ENCODE assay signal across 23 cellular contexts in the genomic region with DNA sequence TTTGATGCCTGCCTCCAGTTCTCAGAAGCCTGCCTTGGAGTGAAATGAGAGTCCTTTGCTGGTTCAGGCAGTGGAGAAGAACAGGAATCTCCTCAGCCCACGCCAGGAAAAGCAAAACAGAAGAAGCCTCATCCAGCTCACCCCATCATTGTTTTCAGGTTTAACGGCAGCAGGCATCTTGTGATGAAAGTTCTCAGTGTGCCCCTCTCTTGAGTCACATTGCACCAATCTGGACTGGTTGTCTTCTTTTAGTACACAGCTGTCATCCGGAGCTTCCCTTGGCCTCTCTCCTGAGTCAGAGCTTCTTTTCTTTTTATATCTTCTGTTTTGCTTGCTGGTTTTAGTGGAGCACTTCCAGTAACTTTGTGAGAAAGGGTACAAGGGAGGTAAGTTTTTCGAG. TPM values are rescaled to one million over a fixed set of nuclear protein-coding genes. Genes with fewer than 3 reads are reported as not detected.
"Had no signal": no experiment of that assay in that cellular context is flagged by ENCODE, and none has a peak within 500 bp of the region (broad histone marks: within the 10 kb centered on the region; RNA-seq: fewer than 3 reads in every experiment).

No MANE protein-coding gene starts in this region.

- H3K27me3 ChIP-seq: esophagus muscularis mucosa, suprapubic skin, transverse colon, uterus had no signal

- H3K4me3 ChIP-seq: breast epithelium, coronary artery, esophagus muscularis mucosa, suprapubic skin, transverse colon, uterus had no signal

- H3K36me3 ChIP-seq: breast epithelium, esophagus muscularis mucosa, suprapubic skin, transverse colon, uterus had no signal

- H3K27ac Mint-ChIP-seq: activated naive CD8-positive, alpha-beta T cell treated with anti-CD3 and anti-CD28 coated beads for 36 hours; activated T-cell treated with anti-CD3 and anti-CD28 coated beads, Interleukin-2, amount 50 U/mL, for 24 hours; activated T-helper 17 cell treated with anti-CD3 and anti-CD28 coated beads, Interleukin-2, amount 50 U/mL, for 72 hours; memory B cell; naive B cell; stimulated activated effector memory CD8-positive, alpha-beta T cell treated with anti-CD3 and anti-CD28 coated beads, Interleukin-12 subunit alpha, Interleukin-12 subunit beta, amount 100 ng/mL, for 72 hours; stimulated activated naive CD8-positive, alpha-beta T cell treated with anti-CD3 and anti-CD28 coated beads, Interleukin-15, amount 100 ng/mL, for 72 hours; WTC11 had no signal

- ATAC-seq: activated T-helper 17 cell treated with anti-CD3 and anti-CD28 coated beads, Interleukin-2, amount 50 U/mL, for 72 hours; stimulated activated effector memory CD8-positive, alpha-beta T cell treated with anti-CD3 and anti-CD28 coated beads, Interleukin-12 subunit alpha, Interleukin-12 subunit beta, amount 100 ng/mL, for 72 hours; stimulated activated naive CD8-positive, alpha-beta T cell treated with anti-CD3 and anti-CD28 coated beads, Interleukin-15, amount 100 ng/mL, for 72 hours; WTC11 had no signal

- H3K27ac ChIP-seq: breast epithelium, coronary artery, esophagus muscularis mucosa, suprapubic skin, transverse colon, uterus had no signal

- H3K4me3 Mint-ChIP-seq: activated naive CD8-positive, alpha-beta T cell treated with anti-CD3 and anti-CD28 coated beads for 36 hours; activated T-cell treated with anti-CD3 and anti-CD28 coated beads, Interleukin-2, amount 50 U/mL, for 24 hours; activated T-helper 17 cell treated with anti-CD3 and anti-CD28 coated beads, Interleukin-2, amount 50 U/mL, for 72 hours; memory B cell; naive B cell; stimulated activated effector memory CD8-positive, alpha-beta T cell treated with anti-CD3 and anti-CD28 coated beads, Interleukin-12 subunit alpha, Interleukin-12 subunit beta, amount 100 ng/mL, for 72 hours; stimulated activated naive CD8-positive, alpha-beta T cell treated with anti-CD3 and anti-CD28 coated beads, Interleukin-15, amount 100 ng/mL, for 72 hours; WTC11 had no signal

- DNase-seq: activated CD8-positive, alpha-beta memory T cell treated with anti-CD3 and anti-CD28 coated beads, Interleukin-2, amount 50 U/mL, for 4 hours; activated naive CD8-positive, alpha-beta T cell treated with anti-CD3 and anti-CD28 coated beads for 36 hours; activated T-cell treated with anti-CD3 and anti-CD28 coated beads, Interleukin-2, amount 50 U/mL, for 24 hours; cerebellar nuclear complex; islet precursor cell; left cardiac atrium; naive B cell; nucleus accumbens; retina; stimulated activated CD4-positive, alpha-beta T cell treated with anti-CD3 and anti-CD28 coated beads, Interleukin-12 subunit alpha, Interleukin-12 subunit beta, amount 100 ng/mL, for 4 hours; stimulated activated naive CD8-positive, alpha-beta T cell treated with anti-CD3 and anti-CD28 coated beads, Interleukin-15, amount 100 ng/mL, for 72 hours; T-helper 9 cell; transverse colon; uterus had no signal

- H3K9me3 ChIP-seq: breast epithelium, esophagus muscularis mucosa, suprapubic skin, transverse colon, uterus had no signal

- H3K36me3 Mint-ChIP-seq: activated naive CD8-positive, alpha-beta T cell treated with anti-CD3 and anti-CD28 coated beads for 36 hours; memory B cell; naive B cell; stimulated activated effector memory CD8-positive, alpha-beta T cell treated with anti-CD3 and anti-CD28 coated beads, Interleukin-12 subunit alpha, Interleukin-12 subunit beta, amount 100 ng/mL, for 72 hours; WTC11 had no signal

- H3K4me1 Mint-ChIP-seq: activated naive CD8-positive, alpha-beta T cell treated with anti-CD3 and anti-CD28 coated beads for 36 hours; activated T-helper 17 cell treated with anti-CD3 and anti-CD28 coated beads, Interleukin-2, amount 50 U/mL, for 72 hours; memory B cell; stimulated activated effector memory CD8-positive, alpha-beta T cell treated with anti-CD3 and anti-CD28 coated beads, Interleukin-12 subunit alpha, Interleukin-12 subunit beta, amount 100 ng/mL, for 72 hours; stimulated activated naive CD8-positive, alpha-beta T cell treated with anti-CD3 and anti-CD28 coated beads, Interleukin-15, amount 100 ng/mL, for 72 hours had no signal

- H3K4me1 ChIP-seq: breast epithelium, esophagus muscularis mucosa, suprapubic skin, transverse colon, uterus had no signal

- H3K9me3 Mint-ChIP-seq: activated naive CD8-positive, alpha-beta T cell treated with anti-CD3 and anti-CD28 coated beads for 36 hours; activated T-cell treated with anti-CD3 and anti-CD28 coated beads, Interleukin-2, amount 50 U/mL, for 24 hours; activated T-helper 17 cell treated with anti-CD3 and anti-CD28 coated beads, Interleukin-2, amount 50 U/mL, for 72 hours; memory B cell; naive B cell; stimulated activated effector memory CD8-positive, alpha-beta T cell treated with anti-CD3 and anti-CD28 coated beads, Interleukin-12 subunit alpha, Interleukin-12 subunit beta, amount 100 ng/mL, for 72 hours; stimulated activated naive CD8-positive, alpha-beta T cell treated with anti-CD3 and anti-CD28 coated beads, Interleukin-15, amount 100 ng/mL, for 72 hours; WTC11 had no signal

RNA-seq across cellular contexts. Expression of a gene that starts 50.9 kb away (rescaled TPM):
- total RNA-seq: mononuclear cell had no signal
